ENCODE assay signal across 2 cellular contexts in genomic region chr3:13564751-13565560, GRCh38.
TF ChIP-seq lines count a peak whose summit lies in the region.

No MANE protein-coding gene starts in this region.

TF ChIP-seq in K562, 482 proteins besides CTCF, POLR2A, EP300 and RAD21:
- TF ChIP-seq EGR1 (conservative IDR thresholded peaks at IDR 0.05) (peak; percentile 29), CLOCK (CRISPR knock-in tag; IDR thresholded peaks at IDR 0.05; ENCODE audit: borderline replicate concordance) (no peak)

TF ChIP-seq in HepG2, 621 proteins besides CTCF, POLR2A, EP300 and RAD21:
- TF ChIP-seq DRAP1 (CRISPR knock-in tag; IDR thresholded peaks at IDR 0.05) (no peak), PATZ1 (CRISPR knock-in tag; IDR thresholded peaks at IDR 0.05) (0 out of 2 replicates have a peak, but pooled peaks have one; percentile 8)
